Comparison of ENCODE assay signal across 8 cellular contexts in the genomic region with DNA sequence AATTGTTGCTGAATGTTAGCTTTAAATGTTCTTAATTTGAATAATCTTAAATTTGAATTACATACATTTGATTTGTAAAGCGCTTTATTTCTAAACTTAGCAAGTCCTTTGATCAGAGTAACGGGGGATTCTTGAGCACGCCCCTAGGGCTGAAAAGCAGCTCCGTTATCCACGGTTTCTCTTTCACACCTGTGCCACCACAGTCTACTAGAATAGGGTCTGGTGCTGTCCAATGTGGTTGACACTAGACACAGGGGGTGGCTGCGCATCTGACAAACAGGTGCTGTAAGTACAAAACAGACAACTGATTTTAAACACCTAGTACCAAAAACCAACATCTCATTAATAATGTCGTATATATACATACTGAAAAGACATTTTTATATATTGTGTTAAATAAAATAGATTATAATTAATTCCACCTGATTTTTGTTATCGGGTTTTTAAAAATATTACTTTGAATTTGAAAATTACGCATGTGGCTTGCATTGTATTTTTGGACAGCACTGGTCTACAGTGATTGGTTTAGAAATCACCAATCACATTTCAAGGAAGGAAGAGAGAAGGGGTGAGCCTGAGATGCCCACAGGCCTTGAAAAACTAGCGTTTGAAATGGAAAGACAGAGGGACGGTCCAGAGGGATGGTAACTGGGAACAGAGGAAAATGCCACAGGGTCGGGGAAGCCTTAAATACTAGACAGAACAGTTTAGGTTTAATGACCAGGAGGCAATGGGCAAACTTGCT. TPM values are rescaled to one million over a fixed set of nuclear protein-coding genes. Genes with fewer than 3 reads are reported as not detected.
DNase-seq lines count a peak whose midpoint lies in the region; ATAC-seq and TF ChIP-seq lines count a peak whose summit lies in the region.

No MANE protein-coding gene starts in this region.

- peaks cover 12 to 43% (median 22%) of the 10 kb centered on the region in 4 donors for H3K4me1 ChIP-seq in transverse colon

- H3K36me3 Mint-ChIP-seq in activated CD8-positive, alpha-beta T cell treated with anti-CD3 and anti-CD28 coated beads, Interleukin-2, amount 10 ng/mL, durations not matched to agents 7 days and 5 days (ENCODE audit: low read depth) = peaks cover 50% of the 10 kb centered on the region

- POLR2A ChIA-PET in activated CD8-positive, alpha-beta T cell treated with anti-CD3 and anti-CD28 coated beads, Interleukin-2, amount 10 ng/mL, durations not matched to agents 7 days and 5 days (lab: Charles Lee) = interaction anchor here (2.1 kb wide), 1 partner anchor 39 kb away, joined by 8 read pairs; no protein-coding TSS in a partner anchor

- no peak for TF ChIP-seq POLR2A in transverse colon (IDR thresholded peaks at IDR 0.05)

- WGBS in transverse colon (ENCODE audit: low coverage in 1 of 2), 2 donors = 79 to 96% methylated on average over 8 to 12 of the region's 12 CpGs

- H3K27ac Mint-ChIP-seq in activated CD8-positive, alpha-beta T cell treated with anti-CD3 and anti-CD28 coated beads, Interleukin-2, amount 10 ng/mL, durations not matched to agents 7 days and 5 days = peak overlapping the region; percentile 4

- no peak for TF ChIP-seq CTCF in transverse colon (IDR thresholded peaks at IDR 0.05)

- in situ Hi-C loops in transverse colon (cut with MboI; ENCODE audit: low pct_ligation_motif_present in 1 of 4, low pct_unique_long_range_greater_than_20kb in 1 of 4, low sequenced_read_pairs in 3 of 4) = no loop called here

- intact Hi-C loops in transverse colon (cut with DNase I; ENCODE audit: low total_unique reads) = no loop called here

- H3K4me3 Mint-ChIP-seq in activated CD8-positive, alpha-beta T cell treated with anti-CD3 and anti-CD28 coated beads, Interleukin-2, amount 10 ng/mL, durations not matched to agents 7 days and 5 days = no peak overlapping the region

- H3K9me3 Mint-ChIP-seq in activated CD8-positive, alpha-beta T cell treated with anti-CD3 and anti-CD28 coated beads, Interleukin-2, amount 10 ng/mL, durations not matched to agents 7 days and 5 days (ENCODE audit: insufficient read depth) = no peaks in the 10 kb centered on the region

- no peak for TF ChIP-seq EP300 in transverse colon (IDR thresholded peaks at IDR 0.05; ENCODE audit: low read depth)

- CTCF ChIA-PET in activated CD8-positive, alpha-beta T cell treated with anti-CD3 and anti-CD28 coated beads, Interleukin-2, amount 10 ng/mL, durations not matched to agents 7 days and 5 days (lab: Charles Lee) = interaction anchor here (1.0 to 1.4 kb wide), 2 partner anchors 12 to 38 kb away, joined by 4 read pairs; no protein-coding TSS in a partner anchor

- H3K27me3 Mint-ChIP-seq in activated CD8-positive, alpha-beta T cell treated with anti-CD3 and anti-CD28 coated beads, Interleukin-2, amount 10 ng/mL, durations not matched to agents 7 days and 5 days (ENCODE audit: low read depth) = no peaks in the 10 kb centered on the region

- no peaks in the 10 kb centered on the region for H3K36me3 ChIP-seq in transverse colon

- peak; percentile 87 for ATAC-seq in HG03025 (IDR thresholded peaks at IDR 0.05; ENCODE audit: low FRiP score, unreplicated experiment)
- peak; percentile 92 for ATAC-seq in activated CD8-positive, alpha-beta T cell treated with anti-CD3 and anti-CD28 coated beads, Interleukin-2, amount 10 ng/mL, durations not matched to agents 7 days and 5 days

- H3K9me3 ChIP-seq in transverse colon = no peaks in the 10 kb centered on the region

- peak; percentile 11 to 27 for DNase-seq in stimulated activated CD4-positive, alpha-beta T cell treated with anti-CD3 and anti-CD28 coated beads, Interleukin-2, amount 100 ng/mL, for 24 hours
- no peak for DNase-seq in stimulated activated CD4-positive, alpha-beta T cell treated with anti-CD3 and anti-CD28 coated beads, Interleukin-2, amount 100 ng/mL, for 48 hours
- DNase-seq in activated CD8-positive, alpha-beta T cell treated with anti-CD3 and anti-CD28 coated beads, Interleukin-2, amount 10 ng/mL, durations not matched to agents 7 days and 5 days = peak; percentile 57
- peak; percentile 62 for DNase-seq in transverse colon
- no peak for DNase-seq in NCI-H1105 treated with DMSO at 0.1 percent for 48 hours (lab: John Stamatoyannopoulos, UW)
- DNase-seq in NCI-H82 (lab: John Stamatoyannopoulos, UW) = no peak
- no peak for DNase-seq in stimulated activated naive CD4-positive, alpha-beta T cell treated with Interleukin-2 at 50 U/mL for 16 hours (lab: John Stamatoyannopoulos, UW)

- H3K27me3 ChIP-seq in transverse colon = no peaks in the 10 kb centered on the region

- H3K4me3 ChIP-seq in transverse colon = no peak overlapping the region

- peak overlapping the region in 3 of 4 donors; percentile 7 to 20 (median 8) for H3K27ac ChIP-seq in transverse colon

- peaks cover 40% of the 10 kb centered on the region for H3K4me1 Mint-ChIP-seq in activated CD8-positive, alpha-beta T cell treated with anti-CD3 and anti-CD28 coated beads, Interleukin-2, amount 10 ng/mL, durations not matched to agents 7 days and 5 days (ENCODE audit: low read depth)

RNA-seq across cellular contexts. Expression of a gene that starts 7.3 kb away (rescaled TPM):
- total RNA-seq in activated CD8-positive, alpha-beta T cell treated with anti-CD3 and anti-CD28 coated beads, Interleukin-2, amount 10 ng/mL, durations not matched to agents 7 days and 5 days = 10 to 100 TPM; 63.5 to 64.0 TPM
- total RNA-seq in transverse colon = 10 to 100 TPM; 14.6 to 44.6 (median 28.5) TPM

RNA-seq across cellular contexts. Expression of a gene that starts 40.9 kb away (rescaled TPM):
- 10 to 100 TPM; 11.5 to 12.7 TPM for total RNA-seq in activated CD8-positive, alpha-beta T cell treated with anti-CD3 and anti-CD28 coated beads, Interleukin-2, amount 10 ng/mL, durations not matched to agents 7 days and 5 days
- 10 to 100 TPM; 16.1 to 90.1 (median 49.2) TPM for total RNA-seq in transverse colon

Comparison
In these comparisons a context has a peak if more than half of its experiments do, and no peak if none do; other contexts are left out.
1. DNase-seq: peak in stimulated activated CD4-positive, alpha-beta T cell treated with anti-CD3 and anti-CD28 coated beads, Interleukin-2, amount 100 ng/mL, for 24 hours (2 of 2), activated CD8-positive, alpha-beta T cell treated with anti-CD3 and anti-CD28 coated beads, Interleukin-2, amount 10 ng/mL, durations not matched to agents 7 days and 5 days (single experiment) and transverse colon (single experiment); none in stimulated activated CD4-positive, alpha-beta T cell treated with anti-CD3 and anti-CD28 coated beads, Interleukin-2, amount 100 ng/mL, for 48 hours (0 of 2), NCI-H1105 treated with DMSO at 0.1 percent for 48 hours (single experiment), NCI-H82 (single experiment) and stimulated activated naive CD4-positive, alpha-beta T cell treated with Interleukin-2 at 50 U/mL for 16 hours (single experiment).